ENCODE assay signal across 8 cellular contexts in genomic region chr7:105389090-105389650, GRCh38. TPM values are rescaled to one million over a fixed set of nuclear protein-coding genes. Genes with fewer than 3 reads are reported as not detected.
A peak's percentile ranks its signal among the peaks of the same experiment; 100 is the strongest.
DNase-seq lines count a peak whose midpoint lies in the region; ATAC-seq and TF ChIP-seq lines count a peak whose summit lies in the region.

No MANE protein-coding gene starts in this region.

- peak overlapping the region; percentile 80 for H2AK9ac ChIP-seq in IMR-90 (replicated peaks; ENCODE audit: low read depth, low read length, poor library complexity)

- no peak overlapping the region for H2BK15ac ChIP-seq in IMR-90 (ENCODE audit: low read depth, low read length)

- no peak overlapping the region for H4K91ac ChIP-seq in IMR-90 (ENCODE audit: insufficient read depth, low read depth, low read length)

- peak overlapping the region; percentile 89 to 94 (median 92) for H3K4me3 Mint-ChIP-seq in brain
- peak overlapping the region; percentile 93 to 98 (median 97) for H3K4me3 Mint-ChIP-seq in immature natural killer cell

- no peaks in the 10 kb centered on the region for H3K27me3 ChIP-seq in IMR-90 (ENCODE audit: control insufficient read depth, insufficient read depth, low read length)
- H3K27me3 ChIP-seq in SJCRH30 = no peaks in the 10 kb centered on the region
- no peaks in the 10 kb centered on the region for H3K27me3 ChIP-seq in skeletal muscle satellite cell (ENCODE audit: control insufficient read depth, insufficient read depth, low read length)

- H3K36me3 ChIP-seq in IMR-90 (ENCODE audit: control insufficient read depth, insufficient read depth, low read length) (no peaks in the 10 kb centered on the region), SJCRH30 (0 out of 2 replicates have a peak, but pooled peaks cover 5% of the 10 kb centered on the region), skeletal muscle satellite cell (ENCODE audit: insufficient read depth, low read length) (peaks cover 6% of the 10 kb centered on the region)

- H3K9me1 ChIP-seq in IMR-90 (ENCODE audit: insufficient read depth, low read length) = no peaks in the 10 kb centered on the region

- H2BK120ac ChIP-seq in IMR-90 (ENCODE audit: low read depth, low read length) = no peak overlapping the region

- CTCF ChIA-PET in IMR-90 (lab: Yijun Ruan, JAX) = no interaction called here

- intact Hi-C loops in IMR-90 (cut with micrococcal nuclease) = loop anchor here (2.0 to 5.0 kb wide), 2 partner anchors 133 to 654 kb away; partner anchors contain the start of gene PUS7

- BruUV-seq in IMR-90 (replicated peaks; lab: Mats Ljungman, UMichigan) = no TSS peak

- in situ Hi-C loops in IMR-90 (cut with MboI; ENCODE audit: low sequenced_read_pairs) = no loop called here

- dilution Hi-C loops in IMR-90 (cut with HindIII; ENCODE audit: low sequenced_read_pairs, unreplicated experiment) = no loop called here

- DNase-seq in DMS 273 treated with DMSO at 0.1 percent for 48 hours (lab: John Stamatoyannopoulos, UW) = peak; percentile 48
- peak; percentile 40 for DNase-seq in IMR-90
- DNase-seq in SJCRH30 = peak; percentile 77 to 79
- DNase-seq in immature natural killer cell = peak in 2 of 3 donors; percentile 30 to 40
- DNase-seq in mesenteric fat pad (ENCODE audit: low spot score) = no peak

- 0 out of 2 replicates have a peak overlapping the region, but pooled peaks have one; percentile 70 for H3K14ac ChIP-seq in IMR-90 (replicated peaks; ENCODE audit: low read depth, low read length)

- H3K79me1 ChIP-seq in IMR-90 (ENCODE audit: low read depth in 1 of 2, low read length in 2 of 2) = peaks cover 11 to 23% of the 10 kb centered on the region in 2 experiments; a peak in 3 of 4 replicates

- H3K27ac ChIP-seq in IMR-90 (ENCODE audit: insufficient read depth, low read length) = no peak overlapping the region; the same call in 1 of the 2 replicates
- H3K27ac ChIP-seq in SJCRH30 = no peak overlapping the region

- POLR2A ChIA-PET in IMR-90 (lab: Charles Lee; ENCODE audit: unreplicated experiment) = no interaction called here

- H3K36me3 Mint-ChIP-seq in brain (peaks cover 16% of the 10 kb centered on the region), immature natural killer cell (peaks cover 0 to 6% (median 3%) of the 10 kb centered on the region in 3 donors)

- H3K4me1 Mint-ChIP-seq in brain (peaks cover 32% of the 10 kb centered on the region), immature natural killer cell (peaks cover 27 to 35% of the 10 kb centered on the region in 2 donors)

- no peak overlapping the region for H3K56ac ChIP-seq in IMR-90 (ENCODE audit: extremely low read depth, insufficient read depth, low read length)

- H3K4me3 ChIP-seq in IMR-90 (ENCODE audit: insufficient read depth, low read depth, low read length) (peak overlapping the region; percentile 92), SJCRH30 (peak overlapping the region; percentile 100), skeletal muscle satellite cell (ENCODE audit: low read length) (peak overlapping the region; percentile 81)

- WGBS in IMR-90 (ENCODE audit: extremely low coverage in 2 of 2, insufficient read length in 1 of 2), 2 experiments = no CpG with 5 or more reads among the region's 44 CpGs

- TF ChIP-seq POLR2A in IMR-90 (IDR thresholded peaks at IDR 0.05; ENCODE audit: low read depth, low read length) = no peak

- H4K20me1 ChIP-seq in IMR-90 (ENCODE audit: insufficient read depth, low read length) = peaks cover 26% of the 10 kb centered on the region

- H3K27ac Mint-ChIP-seq in brain (peak overlapping the region; percentile 57 to 91 (median 89)), immature natural killer cell (peak overlapping the region; percentile 49 to 97 (median 92))

- no peak overlapping the region for H2BK5ac ChIP-seq in IMR-90 (ENCODE audit: low read depth, low read length, poor library complexity, severe bottlenecking)

- peak overlapping the region in 1 of 2 experiments; percentile 69; a peak in 1 of 4 replicates for H4K8ac ChIP-seq in IMR-90 (ENCODE audit: low read depth in 2 of 2, low read length in 2 of 2)

- H3K9ac ChIP-seq in IMR-90 (ENCODE audit: low read depth, low read length) (0 out of 2 replicates have a peak overlapping the region, but pooled peaks have one; percentile 34), skeletal muscle satellite cell (ENCODE audit: low read depth, low read length) (peak overlapping the region; percentile 64)

- peak overlapping the region; percentile 19; the same call in 1 of the 2 replicates for H3K4ac ChIP-seq in IMR-90 (ENCODE audit: low read depth, low read length)

- H3K18ac ChIP-seq in IMR-90 (ENCODE audit: low read depth, low read length) = no peak overlapping the region

- no peak overlapping the region for H2AK5ac ChIP-seq in IMR-90 (ENCODE audit: low read depth, low read length)

- H3K27me3 Mint-ChIP-seq in brain (peaks cover 13% of the 10 kb centered on the region), immature natural killer cell (ENCODE audit: low read depth in 3 of 3) (peaks cover 3 to 9% (median 4%) of the 10 kb centered on the region in 3 donors)

- peak overlapping the region; percentile 23 for H4K5ac ChIP-seq in IMR-90 (ENCODE audit: low read depth, low read length)

- TF ChIP-seq CTCF in IMR-90 (conservative IDR thresholded peaks at IDR 0.05; ENCODE audit: low read depth, low read length) = 0 out of 2 replicates have a peak, but pooled peaks have one; percentile 8
- no peak for TF ChIP-seq CTCF in brain (conservative IDR thresholded peaks at IDR 0.05)

- no peak for TF ChIP-seq RAD21 in IMR-90 (IDR thresholded peaks at IDR 0.05; ENCODE audit: low read length)

- H2BK20ac ChIP-seq in IMR-90 (ENCODE audit: low read depth, low read length) = no peak overlapping the region

- H3K9me3 ChIP-seq in IMR-90 (ENCODE audit: control insufficient read depth, insufficient read depth, low read length) (no peaks in the 10 kb centered on the region), SJCRH30 (replicated peaks) (no peaks in the 10 kb centered on the region), skeletal muscle satellite cell (replicated peaks; ENCODE audit: low read length) (no peaks in the 10 kb centered on the region)

- peak overlapping the region; percentile 89 for H2AFZ ChIP-seq in IMR-90 (replicated peaks; ENCODE audit: low read length, poor library complexity)

- ATAC-seq in GM21526 (IDR thresholded peaks at IDR 0.05; ENCODE audit: low FRiP score, unreplicated experiment) = peak; percentile 25
- peak; percentile 68 for ATAC-seq in IMR-90 (ENCODE audit: low read depth)

- no peaks in the 10 kb centered on the region for H3K4me1 ChIP-seq in IMR-90 (ENCODE audit: control insufficient read depth, insufficient read depth, low read length)
- H3K4me1 ChIP-seq in SJCRH30 = peaks cover 5% of the 10 kb centered on the region; the same call in 1 of the 2 replicates
- H3K4me1 ChIP-seq in skeletal muscle satellite cell (ENCODE audit: control insufficient read depth, insufficient read depth, low read length) = peaks cover 10% of the 10 kb centered on the region

- H3K23ac ChIP-seq in IMR-90 (ENCODE audit: low read depth, low read length) = peak overlapping the region; percentile 60; the same call in 1 of the 2 replicates

- H3K4me2 ChIP-seq in IMR-90 (ENCODE audit: low read depth, low read length) (peak overlapping the region; percentile 49), skeletal muscle satellite cell (ENCODE audit: low read length) (peak overlapping the region; percentile 56)

- peaks cover 0 to 3% (median 0%) of the 10 kb centered on the region in 5 experiments for H3K9me3 Mint-ChIP-seq in brain
- H3K9me3 Mint-ChIP-seq in immature natural killer cell = no peaks in the 10 kb centered on the region

TF ChIP-seq in IMR-90, 13 proteins besides CTCF, POLR2A, EP300 and RAD21:
- TF ChIP-seq MAFK (IDR thresholded peaks at IDR 0.05; ENCODE audit: low read depth, low read length) = no peak
- peak; percentile 39; the same call in 1 of the 2 replicates for TF ChIP-seq MXI1 (IDR thresholded peaks at IDR 0.05; ENCODE audit: borderline replicate concordance, low read depth, low read length)
TF ChIP-seq in IMR-90: peak in this region for 1.

RNA-seq across cellular contexts. Expression of gene SRPK2, which starts 0.4 kb away (rescaled TPM):
- total RNA-seq in IMR-90 (2012; rRNA removed) (33.0 and 34.7 TPM in 2 replicates), mesenteric fat pad (42.5 TPM)
- polyA plus RNA-seq in IMR-90 (2012; rRNA removed) (9.2 and 13.2 TPM in 2 replicates), brain (ENCODE audit: insufficient read depth, low read depth, low replicate concordance) (37.0 TPM), immature natural killer cell (10 to 100 TPM; 51.5 to 92.2 (median 64.1) TPM)
- 3.0 and 5.2 TPM in 2 replicates for polyA plus RNA-seq in IMR-90 (2012; cell fraction: cytosol; rRNA removed)
- 2.9 and 15.3 TPM in 2 replicates for polyA plus RNA-seq in IMR-90 (2012; cell fraction: nucleus; rRNA removed; ENCODE audit: low replicate concordance)
- total RNA-seq in SJCRH30 (2014; rRNA removed; shearing (Covaris generic)) = 62.2 and 69.7 TPM in 2 replicates
- total RNA-seq in skeletal muscle satellite cell (2012; rRNA removed) = 28.0 and 30.9 TPM in 2 replicates
